In genomic region chr4:137125011-137125410, GRCh38 we compare ENCODE assay signal across 10 cellular contexts.
DNase-seq lines count a peak whose midpoint lies in the region; ATAC-seq and TF ChIP-seq lines count a peak whose summit lies in the region.
"Had no signal": no experiment of that assay in that cellular context is flagged by ENCODE, and none has a peak within 500 bp of the region (broad histone marks: within the 10 kb centered on the region; RNA-seq: fewer than 3 reads in every experiment).

No MANE protein-coding gene starts in this region.

- no peaks in the 10 kb centered on the region for H3K9me2 ChIP-seq in PC-9 (ENCODE audit: insufficient read depth)

- no peak overlapping the region for H3K27ac Mint-ChIP-seq in activated naive CD8-positive, alpha-beta T cell treated with anti-CD3 and anti-CD28 coated beads, Interleukin-2, amount 50 U/mL, for 24 hours
- H3K27ac Mint-ChIP-seq: activated CD8-positive, alpha-beta memory T cell treated with anti-CD3 and anti-CD28 coated beads, Interleukin-2, amount 10 ng/mL, durations not matched to agents 7 days and 5 days had no signal

- BruUV-seq in PC-9 (replicated peaks; lab: Mats Ljungman, UMichigan) = no TSS peak

- no peaks in the 10 kb centered on the region for H3K36me3 Mint-ChIP-seq in activated naive CD8-positive, alpha-beta T cell treated with anti-CD3 and anti-CD28 coated beads, Interleukin-2, amount 50 U/mL, for 24 hours (ENCODE audit: low read depth)
- H3K36me3 Mint-ChIP-seq: activated CD8-positive, alpha-beta memory T cell treated with anti-CD3 and anti-CD28 coated beads, Interleukin-2, amount 10 ng/mL, durations not matched to agents 7 days and 5 days had no signal

- H3F3A ChIP-seq in PC-9 (ENCODE audit: insufficient read depth, low read depth) = no peaks in the 10 kb centered on the region

- CTCF ChIA-PET in PC-9 (lab: Charles Lee) = no interaction called here

- POLR2A ChIA-PET in PC-9 (lab: Charles Lee; ENCODE audit: unreplicated experiment) = no interaction called here

- H3K27me3 ChIP-seq in PC-9 (ENCODE audit: insufficient read depth, low read depth) (no peaks in the 10 kb centered on the region), sigmoid colon (no peaks in the 10 kb centered on the region)

- TF ChIP-seq EP300 in sigmoid colon (IDR thresholded peaks at IDR 0.05) = no peak

- no peaks in the 10 kb centered on the region for H3K27me3 Mint-ChIP-seq in activated naive CD8-positive, alpha-beta T cell treated with anti-CD3 and anti-CD28 coated beads, Interleukin-2, amount 50 U/mL, for 24 hours
- H3K27me3 Mint-ChIP-seq: activated CD8-positive, alpha-beta memory T cell treated with anti-CD3 and anti-CD28 coated beads, Interleukin-2, amount 10 ng/mL, durations not matched to agents 7 days and 5 days had no signal

- H3K9me3 ChIP-seq in PC-9 (ENCODE audit: insufficient read depth, low read depth) = no peaks in the 10 kb centered on the region
- H3K9me3 ChIP-seq in sigmoid colon = no peaks in the 10 kb centered on the region

- no peak for ATAC-seq in activated naive CD8-positive, alpha-beta T cell treated with anti-CD3 and anti-CD28 coated beads, Interleukin-2, amount 50 U/mL, for 24 hours
- ATAC-seq in GM19455 (IDR thresholded peaks at IDR 0.05; ENCODE audit: unreplicated experiment) = no peak
- ATAC-seq: activated CD8-positive, alpha-beta memory T cell treated with anti-CD3 and anti-CD28 coated beads, Interleukin-2, amount 10 ng/mL, durations not matched to agents 7 days and 5 days had no signal

- TF ChIP-seq CTCF in PC-9 (conservative IDR thresholded peaks at IDR 0.05) (no peak), sigmoid colon (IDR thresholded peaks at IDR 0.05) (no peak)

- no peaks in the 10 kb centered on the region for H3K79me2 ChIP-seq in PC-9 (ENCODE audit: low read depth)

- TF ChIP-seq POLR2A in sigmoid colon (IDR thresholded peaks at IDR 0.05) = no peak

- no peak overlapping the region for H3K4me3 Mint-ChIP-seq in activated naive CD8-positive, alpha-beta T cell treated with anti-CD3 and anti-CD28 coated beads, Interleukin-2, amount 50 U/mL, for 24 hours
- H3K4me3 Mint-ChIP-seq: activated CD8-positive, alpha-beta memory T cell treated with anti-CD3 and anti-CD28 coated beads, Interleukin-2, amount 10 ng/mL, durations not matched to agents 7 days and 5 days had no signal

- WGBS in sigmoid colon, 2 donors = 27 to 56% methylated on average over 3 of the region's 3 CpGs

- no peaks in the 10 kb centered on the region for H4K20me1 ChIP-seq in PC-9 (ENCODE audit: insufficient read depth)

- H3K27ac ChIP-seq in PC-9 = no peak overlapping the region
- H3K27ac ChIP-seq in sigmoid colon = no peak overlapping the region

- H3K4me1 ChIP-seq in PC-9 (replicated peaks; ENCODE audit: insufficient read depth) (no peaks in the 10 kb centered on the region), sigmoid colon (no peaks in the 10 kb centered on the region)

- no peaks in the 10 kb centered on the region for H3K9me3 Mint-ChIP-seq in activated naive CD8-positive, alpha-beta T cell treated with anti-CD3 and anti-CD28 coated beads, Interleukin-2, amount 50 U/mL, for 24 hours

- peak overlapping the region; percentile 70 for H2AFZ ChIP-seq in PC-9

- H3K36me3 ChIP-seq in PC-9 (ENCODE audit: low read depth) (no peaks in the 10 kb centered on the region), sigmoid colon (no peaks in the 10 kb centered on the region)

- H3K4me3 ChIP-seq in PC-9 = peak overlapping the region; percentile 56; the same call in 1 of the 2 replicates
- peak overlapping the region; percentile 17 to 44 (median 38) for H3K4me3 ChIP-seq in sigmoid colon

- intact Hi-C loops in PC-9 (cut with micrococcal nuclease; ENCODE audit: unreplicated experiment) = loop anchor here (10.0 kb wide), 3 partner anchors 910 to 1790 kb away; no protein-coding TSS in a partner anchor
- intact Hi-C loops in sigmoid colon (cut with DNase I) = loop anchor here (2.0 to 5.0 kb wide), 4 partner anchors 157 to 1557 kb away; no protein-coding TSS in a partner anchor

- DNase-seq in EL = peak; percentile 68
- DNase-seq in PC-9 = peak in 1 of 2 experiments; percentile 11
- DNase-seq in fibroblast of peridontal ligament (ENCODE audit: extremely low read depth) = peak; percentile 80
- no peak for DNase-seq in sigmoid colon
- DNase-seq in activated naive CD8-positive, alpha-beta T cell treated with anti-CD3 and anti-CD28 coated beads, Interleukin-2, amount 50 U/mL, for 24 hours = no peak
- no peak for DNase-seq in D341Med (ENCODE audit: low spot score)
- DNase-seq in ureter (ENCODE audit: low spot score) = no peak
- DNase-seq: activated CD8-positive, alpha-beta memory T cell treated with anti-CD3 and anti-CD28 coated beads, Interleukin-2, amount 10 ng/mL, durations not matched to agents 7 days and 5 days; stimulated activated CD4-positive, alpha-beta T cell treated with anti-CD3 and anti-CD28 coated beads, Interleukin-12 subunit alpha, Interleukin-12 subunit beta, amount 100 ng/mL, for 4 hours had no signal

- H3K4me1 Mint-ChIP-seq in activated naive CD8-positive, alpha-beta T cell treated with anti-CD3 and anti-CD28 coated beads, Interleukin-2, amount 50 U/mL, for 24 hours = no peaks in the 10 kb centered on the region
- H3K4me1 Mint-ChIP-seq: activated CD8-positive, alpha-beta memory T cell treated with anti-CD3 and anti-CD28 coated beads, Interleukin-2, amount 10 ng/mL, durations not matched to agents 7 days and 5 days had no signal

- H3K4me2 ChIP-seq in PC-9 = peak overlapping the region; percentile 85

Comparison
In these comparisons a context has a peak if more than half of its experiments do, and no peak if none do; other contexts are left out.
1. DNase-seq: peak in EL (single experiment) and fibroblast of peridontal ligament (single experiment); none in sigmoid colon (single experiment), activated naive CD8-positive, alpha-beta T cell treated with anti-CD3 and anti-CD28 coated beads, Interleukin-2, amount 50 U/mL, for 24 hours (single experiment), D341Med (single experiment) and ureter (single experiment).